Comparison of ENCODE assay signal across 8 cellular contexts in genomic region chr14:56119221-56119967, GRCh38. TPM values are rescaled to one million over a fixed set of nuclear protein-coding genes. Genes with fewer than 3 reads are reported as not detected.
DNase-seq lines count a peak whose midpoint lies in the region; ATAC-seq and TF ChIP-seq lines count a peak whose summit lies in the region.

No MANE protein-coding gene starts in this region.

- peak; percentile 15 for DNase-seq in 8988T
- no peak for DNase-seq in LNCaP clone FGC (ENCODE audit: low read depth)
- no peak for DNase-seq in coronary artery (ENCODE audit: low spot score)
- peak; percentile 62 to 92 for DNase-seq in left lung
- peak; percentile 44 for DNase-seq in stimulated activated CD8-positive, alpha-beta memory T cell treated with anti-CD3 and anti-CD28 coated beads, Interleukin-4, amount 100 ng/mL, for 48 hours
- no peak for DNase-seq in GOT3 (lab: John Stamatoyannopoulos, UW)

- H3K36me3 ChIP-seq in left lung, result no peaks in the 10 kb centered on the region

- no peaks in the 10 kb centered on the region for H3K9me3 ChIP-seq in left lung

- TF ChIP-seq CTCF in LNCaP clone FGC (IDR thresholded peaks at IDR 0.05; ENCODE audit: control insufficient read depth, extremely low read depth, insufficient read depth), result no peak
- no peak for TF ChIP-seq CTCF in WI38 (IDR thresholded peaks at IDR 0.05; ENCODE audit: low read depth, low read length)
- TF ChIP-seq CTCF in coronary artery (IDR thresholded peaks at IDR 0.05), result no peak
- no peak for TF ChIP-seq CTCF in left lung (IDR thresholded peaks at IDR 0.05)

- ATAC-seq in GM18498 (IDR thresholded peaks at IDR 0.05; ENCODE audit: unreplicated experiment) (peak; percentile 19), left lung (peak; percentile 56)

- peaks cover 0 to 60% of the 10 kb centered on the region in 2 donors for H3K4me1 ChIP-seq in left lung

- H3K27ac ChIP-seq in coronary artery (peak overlapping the region; percentile 96 to 97), left lung (peak overlapping the region; percentile 93)

- H3K4me3 ChIP-seq in LNCaP clone FGC (ENCODE audit: low read depth, low read length), result peak overlapping the region; percentile 53
- peak overlapping the region; percentile 82 for H3K4me3 ChIP-seq in WI38 (ENCODE audit: low read depth, low read length)
- peak overlapping the region; percentile 91 for H3K4me3 ChIP-seq in coronary artery
- H3K4me3 ChIP-seq in left lung, result peak overlapping the region; percentile 76 to 85

- no peaks in the 10 kb centered on the region for H3K27me3 ChIP-seq in left lung

- intact Hi-C loops in left lung (cut with DNase I), result no loop called here

RNA-seq across cellular contexts. Expression of gene PELI2, which starts 1.2 kb away (rescaled TPM):
- total RNA-seq in left lung, result 10 to 100 TPM; 10.3 to 15.0 TPM

Comparison
In these comparisons a context has a peak if more than half of its experiments do, and no peak if none do; other contexts are left out.
1. DNase-seq: peak in 8988T (single experiment), left lung (2 of 2) and stimulated activated CD8-positive, alpha-beta memory T cell treated with anti-CD3 and anti-CD28 coated beads, Interleukin-4, amount 100 ng/mL, for 48 hours (single experiment); none in LNCaP clone FGC (single experiment), coronary artery (single experiment) and GOT3 (single experiment).
2. Peak in every context shown above with its lines, with median percentiles within 50 percentile points of each other: H3K4me3 ChIP-seq.